Comparison of ENCODE assay signal across 7 cellular contexts in the genomic region with DNA sequence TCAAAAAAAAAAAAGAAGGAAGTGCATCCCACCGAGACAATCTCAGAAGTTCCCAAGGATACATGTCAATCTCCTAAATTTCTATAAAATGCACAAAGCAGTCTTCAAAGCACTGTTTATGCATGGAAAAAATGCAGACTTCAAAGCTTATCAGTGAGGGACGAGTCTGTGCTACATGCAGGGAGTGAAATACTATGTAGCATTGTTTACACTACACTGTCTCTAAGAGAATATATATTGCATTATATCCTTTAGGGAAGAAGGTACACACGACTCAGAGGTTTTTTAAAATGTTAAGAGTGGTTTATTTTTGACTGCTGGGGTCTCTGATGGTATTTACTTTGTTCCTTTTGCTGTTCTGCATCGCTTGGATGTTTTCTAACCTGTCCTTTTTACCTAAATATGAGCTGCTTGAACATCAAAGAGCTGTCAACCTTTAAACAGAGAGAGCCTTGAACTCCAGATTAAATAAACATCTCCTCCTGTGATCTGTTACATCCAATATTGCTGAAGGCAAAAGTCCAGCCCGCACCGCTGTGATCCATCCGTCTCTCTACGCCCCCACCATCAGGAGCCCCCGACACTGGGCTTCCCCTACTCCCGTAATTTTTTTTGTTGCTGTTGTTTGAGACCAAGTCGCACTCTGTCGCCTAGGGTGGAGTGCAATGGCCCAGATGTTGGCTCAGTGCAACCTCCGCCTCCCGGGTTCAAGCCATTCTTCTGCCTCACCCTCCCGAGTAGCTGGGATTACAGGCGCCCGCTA. TPM values are rescaled to one million over a fixed set of nuclear protein-coding genes. Genes with fewer than 3 reads are reported as not detected.
DNase-seq lines count a peak whose midpoint lies in the region; ATAC-seq, FAIRE-seq and TF ChIP-seq lines count a peak whose summit lies in the region.

No MANE protein-coding gene starts in this region.

- peak overlapping the region; percentile 89 to 94 for H3K27ac ChIP-seq in small intestine (ENCODE audit: low read depth in 1 of 2, low read length in 1 of 2)

- intact Hi-C loops in activated B cell treated with CpG ODN at 0.5 μM for 24 hours (cut with micrococcal nuclease) = loop anchor here (10.0 kb wide), 5 partner anchors 1253 to 1827 kb away; a partner anchor contains a TSS

- H3K27ac Mint-ChIP-seq in activated B cell treated with CpG ODN at 0.5 μM for 24 hours = peak overlapping the region; percentile 86

- POLR2A ChIA-PET in activated B cell treated with CpG ODN at 0.5 μM for 24 hours (lab: Charles Lee) = interaction anchor here (0.7 to 3.8 kb wide), 3 partner anchors 12 to 67 kb away, joined by 3 to 48 read pairs (median 41); a partner anchor contains a TSS

- CTCF ChIA-PET in activated B cell treated with CpG ODN at 0.5 μM for 24 hours (lab: Charles Lee) = interaction anchor here (1.9 to 2.7 kb wide), 2 partner anchors 10 to 253 kb away, joined by 6 to 11 read pairs; a partner anchor contains a TSS

- H3K4me3 Mint-ChIP-seq in activated B cell treated with CpG ODN at 0.5 μM for 24 hours = peak overlapping the region; percentile 86

- peaks cover 2% of the 10 kb centered on the region for H3K27me3 Mint-ChIP-seq in activated B cell treated with CpG ODN at 0.5 μM for 24 hours

- no peak for ATAC-seq in activated B cell treated with CpG ODN at 0.5 μM for 24 hours (ENCODE audit: low read depth)

- DNase-seq in HFF-Myc (ENCODE audit: extremely low read depth, low read depth) (no peak), activated B cell treated with CpG ODN at 0.5 μM for 24 hours (no peak), small intestine (peak; percentile 57), occipital lobe (lab: John Stamatoyannopoulos, UW) (no peak), NAMALWA (ENCODE audit: low spot score) (no peak), middle frontal gyrus (ENCODE audit: extremely low spot score, low spot score) (no peak)

- no peak for TF ChIP-seq CTCF in HFF-Myc (IDR thresholded peaks at IDR 0.05; ENCODE audit: low read depth, low read length, missing control alignments)
- no peak for TF ChIP-seq CTCF in activated B cell treated with CpG ODN at 0.5 μM for 24 hours (IDR thresholded peaks at IDR 0.05)

- no peaks in the 10 kb centered on the region for H3K36me3 ChIP-seq in small intestine (ENCODE audit: control insufficient read depth in 2 of 2, insufficient read depth in 2 of 2, low read length in 2 of 2)

- H3K9me3 ChIP-seq in small intestine (ENCODE audit: control insufficient read depth, low read depth) = no peaks in the 10 kb centered on the region

- peaks cover 51% of the 10 kb centered on the region for H3K4me1 Mint-ChIP-seq in activated B cell treated with CpG ODN at 0.5 μM for 24 hours

- H3K9me3 Mint-ChIP-seq in activated B cell treated with CpG ODN at 0.5 μM for 24 hours = no peaks in the 10 kb centered on the region

- WGBS in small intestine, 3 donors = 6 to 19% (median 12%) methylated on average over 17 of the region's 17 CpGs

- FAIRE-seq in small intestine (lab: Jason Lieb, UNC) = no peak

- H3K4me1 ChIP-seq in small intestine (ENCODE audit: control insufficient read depth in 2 of 2, insufficient read depth in 1 of 2, low read depth in 1 of 2, low read length in 1 of 2) = peaks cover 0 to 13% of the 10 kb centered on the region in 2 donors

- peaks cover 3% of the 10 kb centered on the region for H3K36me3 Mint-ChIP-seq in activated B cell treated with CpG ODN at 0.5 μM for 24 hours (ENCODE audit: low read depth)

- H3K27me3 ChIP-seq in small intestine (ENCODE audit: control insufficient read depth in 2 of 2, insufficient read depth in 2 of 2, low read length in 2 of 2) = no peaks in the 10 kb centered on the region

- H3K4me3 ChIP-seq in HFF-Myc (replicated peaks; ENCODE audit: low read depth, low read length) = peak overlapping the region; percentile 74
- peak overlapping the region; percentile 62 for H3K4me3 ChIP-seq in iPS-11a (ENCODE audit: low read depth, low read length)
- H3K4me3 ChIP-seq in small intestine (ENCODE audit: low read depth in 1 of 2, low read length in 2 of 2) = peak overlapping the region; percentile 90 to 92

RNA-seq across cellular contexts. Expression of a gene that starts 1.4 kb away (rescaled TPM):
- total RNA-seq in activated B cell treated with CpG ODN at 0.5 μM for 24 hours (26.0 and 27.1 TPM in 2 replicates), occipital lobe (25.6 TPM)
- 10 to 100 TPM; 25.1 to 38.7 (median 33.7) TPM for polyA plus RNA-seq in small intestine

RNA-seq across cellular contexts. Expression of a gene that starts 9.9 kb away (rescaled TPM):
- total RNA-seq in activated B cell treated with CpG ODN at 0.5 μM for 24 hours (52.9 and 53.9 TPM in 2 replicates), occipital lobe (18.2 TPM)
- polyA plus RNA-seq in small intestine = 10 to 100 TPM; 35.1 to 61.1 (median 55.0) TPM
